8 cellular contexts compared by ENCODE assay signal in genomic region chr20:48921168-48921882, GRCh38. TPM values are rescaled to one million over a fixed set of nuclear protein-coding genes. Genes with fewer than 3 reads are reported as not detected.
DNase-seq lines count a peak whose midpoint lies in the region; ATAC-seq and TF ChIP-seq lines count a peak whose summit lies in the region.

Gene ARFGEF2, plus strand, starts transcription at chr20:48921711. Its CDS starts 179 bp downstream, at chr20:48921890.

- peak within 1 kb of the TSS; percentile 90 for H3K9ac ChIP-seq in iPS-20b (ENCODE audit: low read depth, low read length)

- TF ChIP-seq CTCF in A673 (conservative IDR thresholded peaks at IDR 0.05; ENCODE audit: low read depth, low read length) (no peak; the same call in 1 of the 2 replicates), WERI-Rb-1 (IDR thresholded peaks at IDR 0.05; ENCODE audit: low read depth, low read length) (no peak), breast epithelium (IDR thresholded peaks at IDR 0.05) (peak; percentile 28 to 54 (median 33))

- H3K36me3 ChIP-seq in A673 (ENCODE audit: insufficient read depth, low read length, poor library complexity, severe bottlenecking): no peaks in the 10 kb centered on the region
- no peaks in the 10 kb centered on the region for H3K36me3 ChIP-seq in WERI-Rb-1
- H3K36me3 ChIP-seq in breast epithelium: no peaks in the 10 kb centered on the region
- no peaks in the 10 kb centered on the region for H3K36me3 ChIP-seq in iPS-20b (ENCODE audit: insufficient read depth, low read depth, low read length)

- peak; percentile 89 for DNase-seq in A673 (ENCODE audit: low spot score)
- DNase-seq in NCI-H2227 (lab: John Stamatoyannopoulos, UW; ENCODE audit: unreplicated experiment): peak; percentile 98
- DNase-seq in WERI-Rb-1: peak; percentile 93
- peak; percentile 90 to 93 for DNase-seq in breast epithelium (ENCODE audit: low spot score in 2 of 2)

- H3K27ac ChIP-seq in A673 (ENCODE audit: low read depth, low read length, poor library complexity, severe bottlenecking) (peak within 1 kb of the TSS; percentile 75), WERI-Rb-1 (peak within 1 kb of the TSS; percentile 84), breast epithelium (peak within 1 kb of the TSS; percentile 98 to 100), iPS-20b (ENCODE audit: low read length) (peak within 1 kb of the TSS; percentile 66), skin epidermis (peak within 1 kb of the TSS; percentile 82 to 99 (median 95))

- H3K9me3 ChIP-seq in A673 (ENCODE audit: low read depth, low read length, poor library complexity, severe bottlenecking): no peaks in the 10 kb centered on the region
- no peaks in the 10 kb centered on the region for H3K9me3 ChIP-seq in WERI-Rb-1 (ENCODE audit: severe bottlenecking)
- H3K9me3 ChIP-seq in breast epithelium: no peaks in the 10 kb centered on the region
- no peaks in the 10 kb centered on the region for H3K9me3 ChIP-seq in iPS-20b (ENCODE audit: insufficient read depth, low read depth, low read length)

- CTCF ChIA-PET in A673 (lab: Charles Lee): interaction anchor here (0.7 kb wide), 1 partner anchor 223 kb away, joined by 3 read pairs; no protein-coding TSS in a partner anchor

- POLR2A ChIA-PET in A673 (lab: Charles Lee; ENCODE audit: low non-redundant PET): no interaction called here

- peak; percentile 96 for TF ChIP-seq POLR2A in breast epithelium (IDR thresholded peaks at IDR 0.05)

- intact Hi-C loops in A673 (cut with micrococcal nuclease; ENCODE audit: unreplicated experiment): no loop called here
- intact Hi-C loops in breast epithelium (cut with DNase I; ENCODE audit: low total_unique reads): no loop called here

- peak; percentile 71 for ATAC-seq in GM18868 (IDR thresholded peaks at IDR 0.05; ENCODE audit: unreplicated experiment)
- peak; percentile 70 for ATAC-seq in HG03108 (IDR thresholded peaks at IDR 0.05; ENCODE audit: unreplicated experiment)

- H3K4me1 ChIP-seq in A673 (ENCODE audit: insufficient read depth, low read length, poor library complexity, severe bottlenecking) (peaks cover 23% of the 10 kb centered on the region), breast epithelium (peaks cover 0 to 10% of the 10 kb centered on the region in 2 donors), iPS-20b (ENCODE audit: insufficient read depth, low read length) (peaks cover 6% of the 10 kb centered on the region; the same call in 1 of the 2 replicates)

- H3K4me3 ChIP-seq in A673 (ENCODE audit: low read depth, low read length, poor library complexity, severe bottlenecking) (peak within 1 kb of the TSS; percentile 71), WERI-Rb-1 (ENCODE audit: low read depth, low read length) (peak within 1 kb of the TSS; percentile 70), breast epithelium (peak within 1 kb of the TSS; percentile 80 to 100 (median 96)), iPS-20b (ENCODE audit: low read length) (peak within 1 kb of the TSS; percentile 94), skin epidermis (peak within 1 kb of the TSS; percentile 63 to 96 (median 85))

- BruUV-seq in A673 (replicated peaks; lab: Mats Ljungman, UMichigan): no TSS peak

- H3K27me3 ChIP-seq in A673 (replicated peaks; ENCODE audit: insufficient read depth, low read depth, low read length, poor library complexity) (no peaks in the 10 kb centered on the region), WERI-Rb-1 (ENCODE audit: insufficient read depth, low read depth, severe bottlenecking) (no peaks in the 10 kb centered on the region), breast epithelium (no peaks in the 10 kb centered on the region), iPS-20b (ENCODE audit: insufficient read depth, low read length) (no peaks in the 10 kb centered on the region)

RNA-seq across cellular contexts. Expression of gene ARFGEF2, which starts in this region (rescaled TPM):
- total RNA-seq in A673 (2021): 23.5 and 26.1 TPM in 2 replicates
- 10 to 100 TPM; 37.1 to 61.6 (median 42.3) TPM for total RNA-seq in breast epithelium

Comparison
In these comparisons a context has a peak if more than half of its experiments do, and no peak if none do; other contexts are left out.
1. Peak in every context shown above with its lines: DNase-seq, ATAC-seq, H3K4me3 ChIP-seq and H3K27ac ChIP-seq.
2. CTCF ChIP-seq: peak in breast epithelium (3 of 3); none in A673 (single experiment) and WERI-Rb-1 (single experiment).